In genomic region chr11:94193288-94193687, GRCh38 we compare ENCODE assay signal across 19 cellular contexts.
DNase-seq lines count a peak whose midpoint lies in the region; ATAC-seq, FAIRE-seq and TF ChIP-seq lines count a peak whose summit lies in the region.
"Had no signal": no experiment of that assay in that cellular context is flagged by ENCODE, and none has a peak within 500 bp of the region (broad histone marks: within the 10 kb centered on the region; RNA-seq: fewer than 3 reads in every experiment).

No MANE protein-coding gene starts in this region.

- H3K27me3 ChIP-seq in PC-3 (ENCODE audit: low read length) = no peaks in the 10 kb centered on the region
- H3K27me3 ChIP-seq in HepG2 (ENCODE audit: control insufficient read depth in 1 of 2, insufficient read depth in 2 of 2, low read length in 2 of 2) = no peaks in the 10 kb centered on the region
- no peaks in the 10 kb centered on the region for H3K27me3 ChIP-seq in testis
- H3K27me3 ChIP-seq: BE2C had no signal

- in situ Hi-C loops in HepG2 (cut with HindIII; ENCODE audit: extremely low pct_ligation_motif_present, low pct_unique_long_range_greater_than_20kb) = loop anchor here (25.0 kb wide), 1 partner anchor 219 kb away; the partner anchor contains the start of gene GPR83

- no peak for TF ChIP-seq POLR2A in HepG2 (IDR thresholded peaks at IDR 0.05; ENCODE audit: insufficient read depth in 1 of 2, low read depth in 2 of 2, low read length in 2 of 2)
- TF ChIP-seq POLR2A in testis (IDR thresholded peaks at IDR 0.05) = no peak

- no peak for TF ChIP-seq CTCF in PC-3 (conservative IDR thresholded peaks at IDR 0.05; ENCODE audit: low read depth, low read length)
- no peak for TF ChIP-seq CTCF in HepG2 (CRISPR knock-in tag; IDR thresholded peaks at IDR 0.05)
- TF ChIP-seq CTCF in testis (IDR thresholded peaks at IDR 0.05) = no peak

- peak; percentile 75 for DNase-seq in Daoy (ENCODE audit: low read depth)
- DNase-seq in PC-3 = peak; percentile 97
- peak; percentile 37 for DNase-seq in cerebellum (ENCODE audit: low spot score)
- no peak for DNase-seq in HepG2 (ENCODE audit: low spot score)
- DNase-seq in HUDEP-2 (lab: John Stamatoyannopoulos, UW; ENCODE audit: unreplicated experiment in 76 of 76) = no peak
- DNase-seq in nucleus accumbens (lab: John Stamatoyannopoulos, UW) = no peak
- no peak for DNase-seq in testis
- DNase-seq in activated T-cell treated with anti-CD3 and anti-CD28 coated beads, Interleukin-2, amount 50 U/mL, for 4 hours = no peak
- DNase-seq: activated CD8-positive, alpha-beta T cell treated with anti-CD3 and anti-CD28 coated beads for 36 hours; activated gamma-delta T cell treated with Interleukin-2 at 50 U/mL for 16 hours; BE2C; central memory CD4-positive, alpha-beta T cell; DMS79; erythroblast; NCI-H187 had no signal

- no peaks in the 10 kb centered on the region for H3K9me3 Mint-ChIP-seq in activated T-cell treated with anti-CD3 and anti-CD28 coated beads, Interleukin-2, amount 50 U/mL, for 4 hours
- H3K9me3 Mint-ChIP-seq: activated CD8-positive, alpha-beta T cell treated with anti-CD3 and anti-CD28 coated beads for 36 hours had no signal

- H3K27ac ChIP-seq in PC-3 (ENCODE audit: low read length) (no peak overlapping the region; the same call in 1 of the 2 replicates), HepG2 (ENCODE audit: extremely low read length, insufficient read depth, low read length) (no peak overlapping the region), testis (no peak overlapping the region)
- H3K27ac ChIP-seq: KMS-11 had no signal

- no peak overlapping the region for H3K4me3 Mint-ChIP-seq in activated T-cell treated with anti-CD3 and anti-CD28 coated beads, Interleukin-2, amount 50 U/mL, for 4 hours
- H3K4me3 Mint-ChIP-seq: activated CD8-positive, alpha-beta T cell treated with anti-CD3 and anti-CD28 coated beads for 36 hours had no signal

- 0% methylated on average over 1 of the region's 1 CpG for WGBS in HepG2 (ENCODE audit: low lambda C conversion rate)
- 71 to 92% methylated on average over 1 of the region's 1 CpG for WGBS in testis, 2 donors

- H3K79me2 ChIP-seq in PC-3 (ENCODE audit: low read length) (no peaks in the 10 kb centered on the region), HepG2 (ENCODE audit: insufficient read depth, low read length) (no peaks in the 10 kb centered on the region)

- CTCF ChIA-PET in PC-3 (lab: Charles Lee) = no interaction called here
- CTCF ChIA-PET in HepG2 (lab: Yijun Ruan, JAX; ENCODE audit: low intra/inter-chr PET ratio, low total read pairs) = no interaction called here

- intact Hi-C loops in PC-3 (cut with micrococcal nuclease) = no loop called here
- intact Hi-C loops in HepG2 (cut with micrococcal nuclease; ENCODE audit: unreplicated experiment) = no loop called here
- intact Hi-C loops in testis (cut with DNase I; ENCODE audit: low total_unique reads) = no loop called here

- H3K4me1 Mint-ChIP-seq in activated T-cell treated with anti-CD3 and anti-CD28 coated beads, Interleukin-2, amount 50 U/mL, for 4 hours (ENCODE audit: low read depth) = no peaks in the 10 kb centered on the region

- no peak for TF ChIP-seq RAD21 in HepG2 (CRISPR knock-in tag; IDR thresholded peaks at IDR 0.05)

- no peaks in the 10 kb centered on the region for H3K36me3 ChIP-seq in PC-3 (ENCODE audit: low read depth, low read length)
- H3K36me3 ChIP-seq in HepG2 (replicated peaks in 1 of 2; ENCODE audit: control insufficient read depth in 1 of 2, insufficient read depth in 2 of 2, low read length in 2 of 2) = no peaks in the 10 kb centered on the region
- H3K36me3 ChIP-seq in testis (ENCODE audit: low read depth, missing control alignments) = no peaks in the 10 kb centered on the region
- H3K36me3 ChIP-seq: BE2C had no signal

- H3F3A ChIP-seq in PC-3 (ENCODE audit: low read length, unreplicated experiment) = no peaks in the 10 kb centered on the region

- H3K4me1 ChIP-seq in PC-3 (ENCODE audit: insufficient read depth, low read length) = peaks cover 24% of the 10 kb centered on the region
- peaks cover 14% of the 10 kb centered on the region for H3K4me1 ChIP-seq in HepG2 (ENCODE audit: insufficient read depth, low read length)
- H3K4me1 ChIP-seq in testis = no peaks in the 10 kb centered on the region
- H3K4me1 ChIP-seq: BE2C had no signal

- no TSS peak for BruUV-seq in PC-3 (replicated peaks; lab: Mats Ljungman, UMichigan)
- BruUV-seq in HepG2 (replicated peaks; lab: Mats Ljungman, UMichigan) = no TSS peak

- POLR2A ChIA-PET in PC-3 (lab: Charles Lee; ENCODE audit: unreplicated experiment) = no interaction called here
- POLR2A ChIA-PET in HepG2 (lab: Yijun Ruan, JAX) = no interaction called here

- ATAC-seq in PC-3 = peak; percentile 98
- ATAC-seq in HepG2 = peak; percentile 62; the same call in 2 of the 3 replicates
- ATAC-seq in activated T-cell treated with anti-CD3 and anti-CD28 coated beads, Interleukin-2, amount 50 U/mL, for 4 hours = no peak
- ATAC-seq: activated CD8-positive, alpha-beta T cell treated with anti-CD3 and anti-CD28 coated beads for 36 hours; Right ventricle myocardium inferior had no signal

- no peak overlapping the region for H3K4me3 ChIP-seq in PC-3 (ENCODE audit: low read length)
- no peak overlapping the region for H3K4me3 ChIP-seq in HepG2 (replicated peaks in 1 of 3; ENCODE audit: insufficient read depth in 1 of 3, low read depth in 2 of 3, low read length in 3 of 3)
- no peak overlapping the region for H3K4me3 ChIP-seq in testis

- H3K9me2 ChIP-seq in PC-3 (replicated peaks; ENCODE audit: low read length) = no peaks in the 10 kb centered on the region

- H3K36me3 Mint-ChIP-seq in activated T-cell treated with anti-CD3 and anti-CD28 coated beads, Interleukin-2, amount 50 U/mL, for 4 hours (ENCODE audit: insufficient read depth) = no peaks in the 10 kb centered on the region

- H3K9me3 ChIP-seq in PC-3 (ENCODE audit: low read length) (no peaks in the 10 kb centered on the region), HepG2 (ENCODE audit: low read length) (no peaks in the 10 kb centered on the region), testis (no peaks in the 10 kb centered on the region)
- H3K9me3 ChIP-seq: BE2C had no signal

- H3K4me2 ChIP-seq in PC-3 (ENCODE audit: low read length) (peak overlapping the region; percentile 23; the same call in 1 of the 2 replicates), HepG2 (ENCODE audit: low read depth, low read length) (no peak overlapping the region)
- H3K4me2 ChIP-seq: KMS-11 had no signal

- no peaks in the 10 kb centered on the region for H3K27me3 Mint-ChIP-seq in activated T-cell treated with anti-CD3 and anti-CD28 coated beads, Interleukin-2, amount 50 U/mL, for 4 hours (ENCODE audit: low read depth)
- H3K27me3 Mint-ChIP-seq: activated CD8-positive, alpha-beta T cell treated with anti-CD3 and anti-CD28 coated beads for 36 hours; progenitor cell of endocrine pancreas had no signal

- H4K20me1 ChIP-seq in PC-3 (ENCODE audit: low read length) (no peaks in the 10 kb centered on the region), HepG2 (ENCODE audit: insufficient read depth, low read length) (no peaks in the 10 kb centered on the region)

- FAIRE-seq in HepG2 (lab: Jason Lieb, UNC) = no peak
- FAIRE-seq: TTC549 had no signal

- no peak overlapping the region for H2AFZ ChIP-seq in PC-3 (ENCODE audit: low read length)
- no peak overlapping the region for H2AFZ ChIP-seq in HepG2 (ENCODE audit: low read length)

- TF ChIP-seq EP300 in HepG2 (IDR thresholded peaks at IDR 0.05; ENCODE audit: low read depth in 2 of 2, low read length in 2 of 2) (no peak), HepG2 (CRISPR knock-in tag; IDR thresholded peaks at IDR 0.05; ENCODE audit: borderline replicate concordance) (no peak)

- H3K9ac ChIP-seq in PC-3 (ENCODE audit: low read length) = no peak overlapping the region
- no peak overlapping the region for H3K9ac ChIP-seq in HepG2 (ENCODE audit: insufficient read depth, low read depth, low read length)
- H3K9ac ChIP-seq: KMS-11 had no signal

TF ChIP-seq in HepG2, 621 proteins besides CTCF, POLR2A, EP300 and RAD21:
- no peak for TF ChIP-seq MTF1 (CRISPR knock-in tag; IDR thresholded peaks at IDR 0.05)
- TF ChIP-seq FOSL2 (CRISPR knock-in tag; IDR thresholded peaks at IDR 0.05) = peak; percentile 68
TF ChIP-seq in HepG2: peak in this region for 1.

Comparison
In these comparisons a context has a peak if more than half of its experiments do, and no peak if none do; other contexts are left out.
1. DNase-seq: peak in Daoy (single experiment), PC-3 (single experiment) and cerebellum (single experiment); none in HepG2 (single experiment), HUDEP-2 (0 of 76), nucleus accumbens (0 of 56), testis (single experiment) and activated T-cell treated with anti-CD3 and anti-CD28 coated beads, Interleukin-2, amount 50 U/mL, for 4 hours (single experiment).
2. ATAC-seq: peak in PC-3 (single experiment) and HepG2 (single experiment); none in activated T-cell treated with anti-CD3 and anti-CD28 coated beads, Interleukin-2, amount 50 U/mL, for 4 hours (0 of 2).